In the genomic region with DNA sequence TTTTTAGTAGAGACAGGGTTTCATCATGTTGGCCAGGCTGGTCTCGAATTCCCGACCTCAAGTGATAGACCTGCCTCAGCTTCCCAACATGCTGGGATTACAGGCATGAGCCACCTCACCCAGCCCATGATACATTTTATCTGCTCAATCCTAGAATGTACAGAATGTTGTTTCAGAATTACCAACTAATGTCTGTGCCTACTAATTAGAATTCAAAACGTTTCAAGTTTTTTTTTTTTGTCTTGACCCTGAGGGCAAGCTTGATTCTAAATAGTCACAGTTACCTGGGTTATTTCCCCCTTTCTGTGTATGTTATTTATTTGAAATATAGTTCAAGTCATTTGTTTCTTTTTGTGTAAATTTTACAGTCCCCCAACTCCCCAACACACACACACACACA, we compare ENCODE assay signal across 24 cellular contexts.
"Had no signal": no experiment of that assay in that cellular context is flagged by ENCODE, and none has a peak within 500 bp of the region (broad histone marks: within the 10 kb centered on the region; RNA-seq: fewer than 3 reads in every experiment).

No MANE protein-coding gene starts in this region.

- H3K36me3 ChIP-seq: colonic mucosa, esophagus muscularis mucosa, gastrocnemius medialis, gastroesophageal sphincter, heart left ventricle, heart right ventricle had no signal

- DNase-seq: colonic mucosa; cortex of kidney; dermis blood vessel endothelial cell; dorsolateral prefrontal cortex; effector CD4-positive, alpha-beta T cell; effector CD8-positive, alpha-beta T cell; effector memory CD4-positive, alpha-beta T cell; effector memory CD8-positive, alpha-beta T cell; endodermal cell; erythroblast; esophagus squamous epithelium; foreskin fibroblast; foreskin keratinocyte; foreskin melanocyte; gastrocnemius medialis; glutamatergic neuron; head of caudate nucleus; heart left ventricle; heart right ventricle had no signal

- H3K9me3 Mint-ChIP-seq: dendritic cell treated with granulocyte-macrophage colony-stimulating factor and Interleukin-4, amounts not matched to agents 40 ng/mL and 50 ng/mL, for 4 days; effector memory CD8-positive, alpha-beta T cell; endodermal cell had no signal

- H3K4me3 Mint-ChIP-seq: dendritic cell treated with granulocyte-macrophage colony-stimulating factor and Interleukin-4, amounts not matched to agents 40 ng/mL and 50 ng/mL, for 4 days; effector memory CD8-positive, alpha-beta T cell; endodermal cell had no signal

- H3K27ac Mint-ChIP-seq: dendritic cell treated with granulocyte-macrophage colony-stimulating factor and Interleukin-4, amounts not matched to agents 40 ng/mL and 50 ng/mL, for 4 days; effector memory CD8-positive, alpha-beta T cell; endodermal cell had no signal

- H3K4me3 ChIP-seq: colonic mucosa, coronary artery, dorsolateral prefrontal cortex, esophagus muscularis mucosa, esophagus squamous epithelium, gastrocnemius medialis, gastroesophageal sphincter, heart left ventricle, heart right ventricle had no signal

- H3K9me3 ChIP-seq: colonic mucosa, esophagus muscularis mucosa, esophagus squamous epithelium, gastrocnemius medialis, gastroesophageal sphincter, heart left ventricle, heart right ventricle had no signal

- H3K27me3 ChIP-seq: colonic mucosa, dorsolateral prefrontal cortex, esophagus muscularis mucosa, esophagus squamous epithelium, foreskin keratinocyte, gastrocnemius medialis, gastroesophageal sphincter, heart left ventricle, heart right ventricle had no signal

- H3K4me1 ChIP-seq: colonic mucosa, foreskin keratinocyte had no signal

- H3K27me3 Mint-ChIP-seq: dendritic cell treated with granulocyte-macrophage colony-stimulating factor and Interleukin-4, amounts not matched to agents 40 ng/mL and 50 ng/mL, for 4 days had no signal

- H3K27ac ChIP-seq: colonic mucosa, coronary artery, dorsolateral prefrontal cortex, epithelial cell of prostate, esophagus muscularis mucosa, esophagus squamous epithelium, foreskin keratinocyte, gastrocnemius medialis, gastroesophageal sphincter, heart left ventricle, heart right ventricle had no signal
